23 cellular contexts compared by ENCODE assay signal in genomic region chr5:56185777-56186311, GRCh38. TPM values are rescaled to one million over a fixed set of nuclear protein-coding genes. Genes with fewer than 3 reads are reported as not detected.
DNase-seq lines count a peak whose midpoint lies in the region; ATAC-seq, FAIRE-seq and TF ChIP-seq lines count a peak whose summit lies in the region.
"Had no signal": no experiment of that assay in that cellular context is flagged by ENCODE, and none has a peak within 500 bp of the region (broad histone marks: within the 10 kb centered on the region; RNA-seq: fewer than 3 reads in every experiment).

No MANE protein-coding gene starts in this region.

- no peak overlapping the region for H2BK120ac ChIP-seq in mesenchymal stem cell (ENCODE audit: low read depth, low read length)

- H4K91ac ChIP-seq in mesenchymal stem cell (ENCODE audit: low read length) = peak overlapping the region; percentile 7

- no peak overlapping the region for H3K23ac ChIP-seq in mesenchymal stem cell (ENCODE audit: low read length in 2 of 2)

- no peak overlapping the region for H3K4ac ChIP-seq in mesenchymal stem cell (ENCODE audit: low read depth in 1 of 2, low read length in 2 of 2)

- POLR2A ChIA-PET in A549 (lab: Yijun Ruan, JAX) = no interaction called here
- POLR2A ChIA-PET in K562 (lab: Yijun Ruan, JAX) = no interaction called here

- peak overlapping the region; percentile 15 to 45 for H3K18ac ChIP-seq in mesenchymal stem cell (ENCODE audit: low read depth in 1 of 2, low read length in 2 of 2)

- CTCF ChIA-PET in A549 (lab: Yijun Ruan, JAX) = interaction anchor here (0.7 kb wide), 1 partner anchor 10 kb away, joined by 3 read pairs; no protein-coding TSS in a partner anchor
- CTCF ChIA-PET in K562 (lab: Yijun Ruan, JAX; ENCODE audit: low intra/inter-chr PET ratio) = no interaction called here

- H2BK5ac ChIP-seq in mesenchymal stem cell (ENCODE audit: low read depth, low read length, poor library complexity, severe bottlenecking) = no peak overlapping the region

- H2BK15ac ChIP-seq in mesenchymal stem cell (ENCODE audit: low read depth, poor library complexity, severe bottlenecking) = no peak overlapping the region

- H3K9me3 ChIP-seq in A549 (0 out of 3 replicates have a peak, but pooled peaks cover 2% of the 10 kb centered on the region), K562 (replicated peaks; ENCODE audit: control insufficient read depth, insufficient read depth, low read depth, low read length) (no peaks in the 10 kb centered on the region), mesenchymal stem cell (ENCODE audit: control insufficient read depth, low read length) (no peaks in the 10 kb centered on the region)

- H3K9me1 ChIP-seq in K562 (ENCODE audit: control insufficient read depth, insufficient read depth, low read length) = no peaks in the 10 kb centered on the region

- no peak overlapping the region for H3K14ac ChIP-seq in mesenchymal stem cell (ENCODE audit: low read length in 2 of 2)

- BruUV-seq in K562 (replicated peaks; lab: Mats Ljungman, UMichigan) = no TSS peak

- TF ChIP-seq POLR2A in A549 (IDR thresholded peaks at IDR 0.05; ENCODE audit: low read length) = no peak
- no peak for TF ChIP-seq POLR2A in K562 (conservative IDR thresholded peaks at IDR 0.05)

- H3K4me3 ChIP-seq in A549 (no peak overlapping the region), K562 (no peak overlapping the region), mesenchymal stem cell (ENCODE audit: insufficient read depth in 1 of 2, low read depth in 1 of 2, low read length in 2 of 2) (no peak overlapping the region)
- H3K4me3 ChIP-seq: GM23338, SK-N-MC had no signal

- H3K4me2 ChIP-seq in A549 (peak overlapping the region; percentile 32), K562 (ENCODE audit: insufficient read depth, low read length) (no peak overlapping the region), mesenchymal stem cell (ENCODE audit: low read length, poor library complexity, severe bottlenecking) (no peak overlapping the region)
- H3K4me2 ChIP-seq: GM23338 had no signal

- H3K36me3 ChIP-seq in K562 (ENCODE audit: control insufficient read depth, insufficient read depth, low read length) (no peaks in the 10 kb centered on the region), mesenchymal stem cell (ENCODE audit: control insufficient read depth in 1 of 2, insufficient read depth in 2 of 2, low read depth in 1 of 2, low read length in 2 of 2) (no peaks in the 10 kb centered on the region)

- TF ChIP-seq RAD21 in A549 (conservative IDR thresholded peaks at IDR 0.05 in 1 of 2, IDR thresholded peaks at IDR 0.05 in 1 of 2) (no peak), K562 (CRISPR knock-in tag; conservative IDR thresholded peaks at IDR 0.05 in 1 of 2, IDR thresholded peaks at IDR 0.05 in 1 of 2) (no peak)

- H2AK5ac ChIP-seq in mesenchymal stem cell (ENCODE audit: low read length, severe bottlenecking) = no peak overlapping the region

- no peaks in the 10 kb centered on the region for H3K79me2 ChIP-seq in K562 (ENCODE audit: control insufficient read depth, insufficient read depth, low read length)

- peak overlapping the region in 1 of 2 experiments; percentile 4 for H2BK12ac ChIP-seq in mesenchymal stem cell (ENCODE audit: low read length in 2 of 2)

- H2AFZ ChIP-seq in K562 (ENCODE audit: low read depth, low read length) = no peak overlapping the region
- H2AFZ ChIP-seq in mesenchymal stem cell (ENCODE audit: low read depth, low read length) = no peak overlapping the region
- H2AFZ ChIP-seq: GM23338 had no signal

- TF ChIP-seq EP300 in A549 (IDR thresholded peaks at IDR 0.05) (no peak), K562 (IDR thresholded peaks at IDR 0.05; ENCODE audit: low read length) (no peak)

- FAIRE-seq in A549 (lab: Jason Lieb, UNC) (no peak), K562 (lab: Jason Lieb, UNC) (no peak)

- peak overlapping the region; percentile 69 for H4K8ac ChIP-seq in mesenchymal stem cell (ENCODE audit: low read length)

- H3K4me1 ChIP-seq in A549 (peaks cover 24% of the 10 kb centered on the region), K562 (replicated peaks in 1 of 2; ENCODE audit: control insufficient read depth in 2 of 2, insufficient read depth in 2 of 2, low read length in 2 of 2) (no peaks in the 10 kb centered on the region; a peak in 1 of 5 replicates), mesenchymal stem cell (ENCODE audit: control insufficient read depth, insufficient read depth, low read depth, low read length) (peaks cover 7% of the 10 kb centered on the region)

- H3K9ac ChIP-seq in K562 (ENCODE audit: insufficient read depth in 1 of 2, low read depth in 2 of 2, low read length in 2 of 2) = no peak overlapping the region
- H3K9ac ChIP-seq in mesenchymal stem cell (ENCODE audit: low read length) = no peak overlapping the region

- TF ChIP-seq CTCF in A549 (IDR thresholded peaks at IDR 0.05) (no peak), K562 (IDR thresholded peaks at IDR 0.05 in 2 of 3, conservative IDR thresholded peaks at IDR 0.05 in 1 of 3; ENCODE audit: insufficient read depth in 2 of 3, low read depth in 1 of 3, low read length in 3 of 3) (no peak)

- DNase-seq in A549 (ENCODE audit: low read depth in 1 of 2, low spot score in 1 of 2) = peak in 1 of 2 experiments; percentile 39
- peak; percentile 55 for DNase-seq in M059J (ENCODE audit: low read depth)
- DNase-seq in K562 (ENCODE audit: extremely low read depth in 1 of 4, low spot score in 3 of 4) = no peak
- no peak for DNase-seq in mesenchymal stem cell
- no peak for DNase-seq in glomerular visceral epithelial cell (ENCODE audit: extremely low spot score)
- no peak for DNase-seq in central memory CD4-positive, alpha-beta T cell
- DNase-seq: 8988T; HCEC 1CT; Karpas-422; NCI-H1105 treated with DMSO at 0.1 percent for 48 hours; NCI-H146; NCI-H1930; NCI-H446; NCI-H526; NCI-H82; NK-92 treated with Interleukin-12 subunit alpha and Interleukin-12 subunit beta, amount 100 ng/mL, for 24 hours; SHP77 treated with DMSO at 0.1 percent for 48 hours had no signal

- H3K27me3 ChIP-seq in K562 (ENCODE audit: control insufficient read depth in 2 of 2, insufficient read depth in 2 of 2, low read length in 2 of 2) (peaks cover 3 to 11% of the 10 kb centered on the region in 2 experiments; a peak in 2 of 5 replicates), mesenchymal stem cell (ENCODE audit: control insufficient read depth in 1 of 2, insufficient read depth in 1 of 2, low read length in 2 of 2) (no peaks in the 10 kb centered on the region)

- in situ Hi-C loops in K562 (cut with MboI) = no loop called here

- peak overlapping the region in 1 of 2 experiments; percentile 42; a peak in 2 of 6 replicates for H3K27ac ChIP-seq in A549
- H3K27ac ChIP-seq in K562 (ENCODE audit: extremely low read depth, low read depth, low read length) = no peak overlapping the region
- H3K27ac ChIP-seq in mesenchymal stem cell (ENCODE audit: low read length, poor library complexity, severe bottlenecking) = no peak overlapping the region
- H3K27ac ChIP-seq: HL-60, SK-N-MC had no signal

- ATAC-seq in A549 (peak in 1 of 2 experiments; percentile 59; a peak in 3 of 6 replicates), K562 (no peak), GM19452 (IDR thresholded peaks at IDR 0.05; ENCODE audit: unreplicated experiment) (no peak)
- ATAC-seq: GM23338 had no signal

- intact Hi-C loops in K562 (cut with micrococcal nuclease) = no loop called here

- no peaks in the 10 kb centered on the region for H3K79me1 ChIP-seq in mesenchymal stem cell (replicated peaks; ENCODE audit: low read length, poor library complexity, severe bottlenecking)

- WGBS in A549 (ENCODE audit: missing lambda C conversion rate) = 48% methylated on average over 8 of the region's 8 CpGs
- WGBS in K562 (ENCODE audit: insufficient coverage, low coverage, missing lambda C conversion rate) = 44% methylated on average over 8 of the region's 8 CpGs
- WGBS in mesenchymal stem cell = 78% methylated on average over 6 of the region's 8 CpGs

- H4K20me1 ChIP-seq in K562 (replicated peaks; ENCODE audit: control insufficient read depth, insufficient read depth, low read length) = no peaks in the 10 kb centered on the region

TF ChIP-seq in A549, 52 proteins besides CTCF, POLR2A, EP300 and RAD21:
- TF ChIP-seq ESRRA (IDR thresholded peaks at IDR 0.05; ENCODE audit: borderline replicate concordance, low read length) = no peak
- TF ChIP-seq FOSL2 (IDR thresholded peaks at IDR 0.05) = no peak
- peak; percentile 51; the same call in 1 of the 2 replicates for TF ChIP-seq FOSL2 (CRISPR knock-in tag; IDR thresholded peaks at IDR 0.05)

RNA-seq across cellular contexts. Expression of gene ANKRD55, which starts 47.3 kb away (rescaled TPM):
- 0.26 and 0.30 TPM in 2 replicates for polyA plus RNA-seq in A549 (2011; rRNA removed)
- polyA plus RNA-seq in A549 (2012; cell fraction: cytosol; rRNA removed) = 0.05 TPM in 2 replicates
- polyA plus RNA-seq in A549 (2012; cell fraction: nucleus; rRNA removed) = 0.07 TPM in 1 of 2 replicates, not detected in the other
- polyA plus RNA-seq in A549 (2017; fragmentation: RNase III; extraction: RNeasy Plus Mini Kit Qiagen cat#74134 plus additional on column Dnase treatment) = 0.05 to 0.12 TPM (median 0.10 TPM) in 3 replicates
- 0.49 TPM in 1 of 2 replicates, not detected in the other for polyA minus RNA-seq in A549 (2011; rRNA and poly(A)+ RNA removed)
- 0.17 TPM in 1 of 2 replicates, not detected in the other for total RNA-seq in M059J (2014; rRNA removed; shearing (Covaris generic))
- 2.5 and 3.5 TPM in 2 replicates for total RNA-seq in K562 (2011; cell fraction: chromatin; rRNA removed; ENCODE audit: low replicate concordance)
- 0.92 and 2.2 TPM in 2 replicates for total RNA-seq in K562 (2011; cell fraction: nucleolus; rRNA removed)
- total RNA-seq in K562 (2011; cell fraction: nucleoplasm; rRNA removed) = 1.6 and 2.2 TPM in 2 replicates
- total RNA-seq in K562 (2014; rRNA removed) = 4.4 and 4.8 TPM in 2 replicates
- total RNA-seq in K562 (2014; rRNA removed; fragmentation: Illumina TruSeq; extraction: Trizol) = 3.2 and 3.5 TPM in 2 replicates
- total RNA-seq in K562 (2015; rRNA removed; fragmentation: Illumina TruSeq; extraction: Trizol) = 7.1 and 7.5 TPM in 2 replicates
- 3.4 and 3.6 TPM in 2 replicates for total RNA-seq in K562 (2021)
- polyA plus RNA-seq in K562 (2011; rRNA removed) = 2.3 and 10.6 TPM in 2 replicates
- 2.2 and 8.9 TPM in 2 replicates for polyA plus RNA-seq in K562 (2011; cell fraction: cytosol; rRNA removed)
- 1.2 and 6.2 TPM in 2 replicates for polyA plus RNA-seq in K562 (2011; cell fraction: nucleus; rRNA removed)
- 8.3 and 11.9 TPM in 2 replicates for polyA plus RNA-seq in K562 (2012)
- 5.8 and 6.5 TPM in 2 replicates for polyA plus RNA-seq in K562 (2014; fragmentation: Illumina TruSeq; extraction: Trizol)
- 10 to 100 TPM in 1 of 2 experiments, 1 to 10 TPM in 1; 10.0 to 10.2 TPM for polyA plus RNA-seq in K562 (2014; fragmentation: Nextera tagmentation; extraction: Ambion mirVana)
- 4.6 TPM in 2 replicates for polyA plus RNA-seq in K562 (2014; rRNA removed)
- polyA minus RNA-seq in K562 (2011; rRNA and poly(A)+ RNA removed) = 2.0 and 11.6 TPM in 2 replicates
- polyA minus RNA-seq in K562 (2011; cell fraction: cytosol; rRNA and poly(A)+ RNA removed) = 4.0 TPM in 1 of 2 replicates, not detected in the other
- polyA minus RNA-seq in K562 (2011; cell fraction: nucleus; rRNA and poly(A)+ RNA removed) = 1.2 and 3.1 TPM in 2 replicates
- 0.91 TPM for polyA plus RNA-seq in mesenchymal stem cell (2013, experiment 1 of 2)
- 0.86 TPM for polyA plus RNA-seq in mesenchymal stem cell (2013, experiment 2 of 2)
- total RNA-seq: G401, GM23338 had no signal
- polyA plus RNA-seq: BJ, GM23338 had no signal
